11 cellular contexts compared by ENCODE assay signal in the genomic region with DNA sequence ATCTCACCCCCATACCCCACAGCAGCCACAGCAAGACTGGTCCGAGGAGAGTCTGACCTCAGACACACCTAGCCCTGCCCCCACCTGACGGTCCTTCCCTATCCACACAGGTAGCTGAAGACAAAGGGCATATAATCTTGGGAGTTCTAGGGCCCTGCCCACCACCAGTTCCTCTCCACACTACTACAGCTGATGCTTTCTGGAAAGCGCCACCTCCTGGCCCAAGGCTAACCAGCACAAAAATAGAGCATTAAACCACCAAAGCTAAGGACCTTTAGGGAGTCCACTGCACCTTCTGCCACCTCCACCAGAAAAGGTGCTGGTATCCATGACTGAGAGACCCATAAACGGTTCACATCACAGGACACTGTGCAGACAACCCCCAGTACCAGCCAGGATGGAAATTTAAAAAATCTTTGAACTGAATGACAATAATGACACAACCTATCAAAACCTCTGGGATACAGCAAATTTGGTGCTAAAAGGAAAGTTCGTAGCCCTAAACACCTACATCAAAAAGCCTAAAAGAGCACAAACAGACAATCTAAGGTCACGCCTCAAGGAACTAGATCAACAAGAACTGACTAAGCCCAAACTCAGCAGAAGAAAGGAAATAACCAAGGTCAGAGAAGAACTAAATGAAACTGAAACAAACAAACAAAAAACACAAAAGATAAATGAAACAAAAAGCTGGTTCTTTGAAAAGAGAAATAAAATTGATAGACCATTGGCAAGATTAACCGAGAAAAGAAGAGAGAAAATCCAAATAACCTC.
DNase-seq lines count a peak whose midpoint lies in the region; ATAC-seq and TF ChIP-seq lines count a peak whose summit lies in the region.
"Had no signal": no experiment of that assay in that cellular context is flagged by ENCODE, and none has a peak within 500 bp of the region (broad histone marks: within the 10 kb centered on the region; RNA-seq: fewer than 3 reads in every experiment).

No MANE protein-coding gene starts in this region.

- H3K79me2 ChIP-seq in SU-DHL-6 (ENCODE audit: insufficient read depth, low read length), result no peaks in the 10 kb centered on the region

- no peaks in the 10 kb centered on the region for H3F3A ChIP-seq in SU-DHL-6 (ENCODE audit: insufficient read depth)

- ATAC-seq in HG03442 (IDR thresholded peaks at IDR 0.05; ENCODE audit: unreplicated experiment), result no peak
- ATAC-seq in GM21619 (IDR thresholded peaks at IDR 0.05; ENCODE audit: unreplicated experiment), result no peak

- H3K27ac ChIP-seq in 22Rv1 (no peak overlapping the region), SU-DHL-6 (ENCODE audit: low read depth, low read length) (no peak overlapping the region)

- no peak overlapping the region for H3K4me2 ChIP-seq in SU-DHL-6 (ENCODE audit: low read depth, low read length, poor library complexity, severe bottlenecking)

- no peaks in the 10 kb centered on the region for H3K27me3 ChIP-seq in SU-DHL-6 (ENCODE audit: low read length)

- no peaks in the 10 kb centered on the region for H3K36me3 ChIP-seq in SU-DHL-6 (ENCODE audit: low read length)

- peak; percentile 21; the same call in 1 of the 2 replicates for TF ChIP-seq CTCF in 22Rv1 (IDR thresholded peaks at IDR 0.05)
- TF ChIP-seq CTCF in SU-DHL-6 (IDR thresholded peaks at IDR 0.05; ENCODE audit: insufficient read depth, low read length, poor library complexity, severe bottlenecking), result peak; percentile 17
- peak; percentile 34 for TF ChIP-seq CTCF in choroid plexus epithelial cell (conservative IDR thresholded peaks at IDR 0.05; ENCODE audit: low read depth, low read length)

- no peak overlapping the region for H2AFZ ChIP-seq in SU-DHL-6 (ENCODE audit: low read depth, low read length, severe bottlenecking)

- no peaks in the 10 kb centered on the region for H3K9me3 ChIP-seq in SU-DHL-6 (ENCODE audit: insufficient read depth, low read length)

- H4K20me1 ChIP-seq in SU-DHL-6 (ENCODE audit: low read depth, low read length), result no peaks in the 10 kb centered on the region

- no peaks in the 10 kb centered on the region for H3K9me2 ChIP-seq in SU-DHL-6 (replicated peaks; ENCODE audit: insufficient read depth, low read length)

- no peak overlapping the region for H3K9ac ChIP-seq in SU-DHL-6 (ENCODE audit: low read length)

- H3K4me3 ChIP-seq in SU-DHL-6 (ENCODE audit: insufficient read depth, low read length, poor library complexity, severe bottlenecking) (no peak overlapping the region), choroid plexus epithelial cell (ENCODE audit: low read depth, low read length) (no peak overlapping the region)

- DNase-seq in ELR (ENCODE audit: low read depth) (peak; percentile 23), choroid plexus epithelial cell (ENCODE audit: low read depth) (no peak), foreskin melanocyte (no peak), NCI-H2107 treated with DMSO at 0.1 percent for 48 hours (lab: John Stamatoyannopoulos, UW; ENCODE audit: unreplicated experiment) (no peak)
- DNase-seq: NCI-H2081, nucleus accumbens, SHP77 treated with DMSO at 0.1 percent for 48 hours had no signal
